In the genomic region with DNA sequence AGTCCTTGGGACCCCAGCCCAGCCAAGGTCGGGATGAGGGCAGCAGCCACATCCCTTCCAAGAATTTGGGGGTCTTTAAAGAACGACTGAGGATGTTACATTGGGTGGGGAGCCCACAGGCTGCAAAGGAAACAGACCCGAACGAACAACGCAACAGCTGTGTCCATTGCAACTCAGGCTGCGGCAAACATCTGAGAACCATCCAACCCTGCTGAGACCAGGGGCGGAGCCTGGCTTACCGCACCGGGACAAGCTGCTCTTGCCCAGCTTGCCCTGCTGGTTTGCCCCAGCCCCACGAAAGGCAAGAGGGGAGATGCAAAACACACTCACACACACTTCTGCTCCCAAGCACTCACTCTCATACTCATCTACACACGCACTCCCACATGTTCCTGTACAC, we compare ENCODE assay signal across 27 cellular contexts. TPM values are rescaled to one million over a fixed set of nuclear protein-coding genes. Genes with fewer than 3 reads are reported as not detected.
DNase-seq lines count a peak whose midpoint lies in the region; ATAC-seq and TF ChIP-seq lines count a peak whose summit lies in the region.
"Had no signal": no experiment of that assay in that cellular context is flagged by ENCODE, and none has a peak within 500 bp of the region (broad histone marks: within the 10 kb centered on the region; RNA-seq: fewer than 3 reads in every experiment).

No MANE protein-coding gene starts in this region.

- CTCF ChIA-PET in CD8-positive, alpha-beta memory T cell (lab: Charles Lee), result no interaction called here

- intact Hi-C loops in breast epithelium (cut with DNase I; ENCODE audit: low total_unique reads) (no loop called here), spleen (cut with DNase I; ENCODE audit: low total_unique reads) (no loop called here)

- H3K9me3 Mint-ChIP-seq in CD8-positive, alpha-beta memory T cell, result peaks cover 0 to 3% (median 2%) of the 10 kb centered on the region in 5 donors
- H3K9me3 Mint-ChIP-seq: activated naive CD8-positive, alpha-beta T cell treated with anti-CD3 and anti-CD28 coated beads for 36 hours; mesothelial cell of epicardium had no signal

- no peaks in the 10 kb centered on the region for H3K4me1 Mint-ChIP-seq in CD8-positive, alpha-beta memory T cell
- H3K4me1 Mint-ChIP-seq: activated naive CD8-positive, alpha-beta T cell treated with anti-CD3 and anti-CD28 coated beads for 36 hours; mesothelial cell of epicardium; naive thymus-derived CD8-positive, alpha-beta T cell had no signal

- H3K9me3 ChIP-seq in breast epithelium (no peaks in the 10 kb centered on the region), RWPE2 (ENCODE audit: severe bottlenecking) (no peaks in the 10 kb centered on the region), spleen (peaks cover 0 to 8% (median 0%) of the 10 kb centered on the region in 8 donors)
- H3K9me3 ChIP-seq in CD8-positive, alpha-beta memory T cell (ENCODE audit: low read length), result no peaks in the 10 kb centered on the region
- H3K9me3 ChIP-seq: ascending aorta, heart left ventricle, left ventricle myocardium inferior, thoracic aorta had no signal

- POLR2A ChIA-PET in CD8-positive, alpha-beta memory T cell (lab: Charles Lee), result no interaction called here

- peak; percentile 73 to 80 for DNase-seq in T47D (ENCODE audit: low read depth in 1 of 2, low spot score in 1 of 2)
- no peak for DNase-seq in breast epithelium (ENCODE audit: low spot score in 2 of 2)
- no peak for DNase-seq in RWPE2 (ENCODE audit: low spot score)
- peak; percentile 39 for DNase-seq in iris pigment epithelial cell (ENCODE audit: low read depth)
- peak; percentile 45 for DNase-seq in spleen
- no peak for DNase-seq in NCI-H1105 (lab: John Stamatoyannopoulos, UW)
- no peak for DNase-seq in CD8-positive, alpha-beta memory T cell
- DNase-seq: activated CD4-positive, CD25-positive, alpha-beta regulatory T cell treated with anti-CD3 and anti-CD28 coated beads, Interleukin-2, amount 50 U/mL, for 72 hours; activated CD8-positive, alpha-beta T cell treated with anti-CD3 and anti-CD28 coated beads for 36 hours; activated naive CD8-positive, alpha-beta T cell treated with anti-CD3 and anti-CD28 coated beads for 36 hours; BE2C; heart left ventricle; left ventricle myocardium inferior; MV-4-11; naive thymus-derived CD8-positive, alpha-beta T cell; NCI-H1694 treated with DMSO at 0.1 percent for 48 hours; NCI-H69; OCI-M1; retina; SHP77 treated with DMSO at 0.1 percent for 48 hours; stimulated activated naive CD4-positive, alpha-beta T cell treated with Interleukin-2 at 50 U/mL for 16 hours; SW 1271 had no signal

- H3K36me3 ChIP-seq in breast epithelium, result no peaks in the 10 kb centered on the region
- no peaks in the 10 kb centered on the region for H3K36me3 ChIP-seq in RWPE2 (ENCODE audit: low read depth)
- no peaks in the 10 kb centered on the region for H3K36me3 ChIP-seq in spleen
- no peaks in the 10 kb centered on the region for H3K36me3 ChIP-seq in CD8-positive, alpha-beta memory T cell (ENCODE audit: insufficient read depth, low read length)
- H3K36me3 ChIP-seq: ascending aorta, BE2C, heart left ventricle, left ventricle myocardium inferior, thoracic aorta had no signal

- ATAC-seq in RWPE2 (ENCODE audit: low read depth) (peak; percentile 42), GM19351 (IDR thresholded peaks at IDR 0.05; ENCODE audit: unreplicated experiment) (no peak)
- ATAC-seq: activated CD8-positive, alpha-beta T cell treated with anti-CD3 and anti-CD28 coated beads for 36 hours; naive thymus-derived CD8-positive, alpha-beta T cell had no signal

- H3K27ac Mint-ChIP-seq in CD8-positive, alpha-beta memory T cell, result no peak overlapping the region
- H3K27ac Mint-ChIP-seq: activated CD8-positive, alpha-beta T cell treated with anti-CD3 and anti-CD28 coated beads for 36 hours; activated naive CD8-positive, alpha-beta T cell treated with anti-CD3 and anti-CD28 coated beads for 36 hours; mesothelial cell of epicardium; naive thymus-derived CD8-positive, alpha-beta T cell had no signal

- TF ChIP-seq CTCF in breast epithelium (IDR thresholded peaks at IDR 0.05) (no peak), RWPE2 (IDR thresholded peaks at IDR 0.05; ENCODE audit: poor library complexity, severe bottlenecking) (no peak), spleen (IDR thresholded peaks at IDR 0.05 in 8 of 11, conservative IDR thresholded peaks at IDR 0.05 in 3 of 11) (no peak)

- H3K27ac ChIP-seq in breast epithelium (no peak overlapping the region), RWPE2 (ENCODE audit: poor library complexity, severe bottlenecking) (no peak overlapping the region), spleen (no peak overlapping the region)
- H3K27ac ChIP-seq in CD8-positive, alpha-beta memory T cell (ENCODE audit: low read depth, low read length), result no peak overlapping the region
- H3K27ac ChIP-seq: ascending aorta, epithelial cell of prostate, heart left ventricle, left ventricle myocardium inferior, thoracic aorta had no signal

- in situ Hi-C loops in T47D (cut with HindIII; ENCODE audit: low pct_unique_long_range_greater_than_20kb, low sequenced_read_pairs), result no loop called here

- TF ChIP-seq POLR2A in breast epithelium (IDR thresholded peaks at IDR 0.05) (no peak), spleen (IDR thresholded peaks at IDR 0.05) (no peak)

- no peak overlapping the region for H3K4me3 ChIP-seq in breast epithelium
- H3K4me3 ChIP-seq in RWPE2 (ENCODE audit: severe bottlenecking), result no peak overlapping the region
- no peak overlapping the region for H3K4me3 ChIP-seq in spleen
- H3K4me3 ChIP-seq in CD8-positive, alpha-beta memory T cell (ENCODE audit: low read length), result no peak overlapping the region
- H3K4me3 ChIP-seq: ascending aorta, heart left ventricle, left ventricle myocardium inferior, thoracic aorta had no signal

- H3K4me1 ChIP-seq in breast epithelium (no peaks in the 10 kb centered on the region), RWPE2 (ENCODE audit: insufficient read depth, poor library complexity, severe bottlenecking) (no peaks in the 10 kb centered on the region), spleen (no peaks in the 10 kb centered on the region)
- H3K4me1 ChIP-seq in CD8-positive, alpha-beta memory T cell (ENCODE audit: insufficient read depth, low read length), result no peaks in the 10 kb centered on the region
- H3K4me1 ChIP-seq: ascending aorta, BE2C, heart left ventricle, left ventricle myocardium inferior had no signal

- H3K4me3 Mint-ChIP-seq in CD8-positive, alpha-beta memory T cell, result no peak overlapping the region
- H3K4me3 Mint-ChIP-seq: activated CD8-positive, alpha-beta T cell treated with anti-CD3 and anti-CD28 coated beads for 36 hours; activated naive CD8-positive, alpha-beta T cell treated with anti-CD3 and anti-CD28 coated beads for 36 hours; mesothelial cell of epicardium; naive thymus-derived CD8-positive, alpha-beta T cell had no signal

- WGBS in spleen, 5 donors, result 42 to 54% (median 50%) methylated on average over 10 to 11 of the region's 11 CpGs

- peaks cover 0 to 6% (median 5%) of the 10 kb centered on the region in 3 donors for H3K36me3 Mint-ChIP-seq in CD8-positive, alpha-beta memory T cell
- H3K36me3 Mint-ChIP-seq: activated naive CD8-positive, alpha-beta T cell treated with anti-CD3 and anti-CD28 coated beads for 36 hours; mesothelial cell of epicardium had no signal

- peaks cover 0 to 18% of the 10 kb centered on the region in 2 donors for H3K27me3 ChIP-seq in breast epithelium
- peaks cover 23% of the 10 kb centered on the region for H3K27me3 ChIP-seq in RWPE2 (ENCODE audit: insufficient read depth, poor library complexity, severe bottlenecking)
- H3K27me3 ChIP-seq in spleen (replicated peaks in 1 of 7), result peaks cover 0 to 25% (median 0%) of the 10 kb centered on the region in 7 donors
- H3K27me3 ChIP-seq in CD8-positive, alpha-beta memory T cell (ENCODE audit: insufficient read depth, low read length, poor library complexity, severe bottlenecking), result peaks cover 3% of the 10 kb centered on the region
- H3K27me3 ChIP-seq: ascending aorta had no signal

- peaks cover 2 to 16% of the 10 kb centered on the region in 2 donors for H3K27me3 Mint-ChIP-seq in CD8-positive, alpha-beta memory T cell

RNA-seq across cellular contexts. Expression of a gene that starts 21.5 kb away (rescaled TPM):
- 10 to 100 TPM; 11.1 to 13.0 (median 12.7) TPM for total RNA-seq in breast epithelium
- total RNA-seq in spleen, result 10 to 100 TPM; 15.5 to 28.3 (median 18.6) TPM
- polyA plus RNA-seq in spleen, result 1 to 10 TPM; 4.3 to 7.2 (median 4.4) TPM
- 10 to 100 TPM; 20.5 to 21.0 TPM for total RNA-seq in CD8-positive, alpha-beta memory T cell
- 1.4 TPM for polyA plus RNA-seq in CD8-positive, alpha-beta memory T cell

RNA-seq across cellular contexts. Expression of a gene that starts 35.0 kb away (rescaled TPM):
- total RNA-seq in breast epithelium, result 10 to 100 TPM; 20.6 to 26.5 (median 25.6) TPM
- 10 to 100 TPM; 17.6 to 37.6 (median 31.9) TPM for total RNA-seq in spleen
- 10 to 100 TPM; 14.0 to 20.1 (median 15.0) TPM for polyA plus RNA-seq in spleen
- total RNA-seq in CD8-positive, alpha-beta memory T cell, result 10 to 100 TPM; 35.8 to 36.4 TPM
- polyA plus RNA-seq in CD8-positive, alpha-beta memory T cell, result 1.1 TPM

RNA-seq across cellular contexts. Expression of a gene that starts 56.0 kb away (rescaled TPM):
- total RNA-seq in breast epithelium (100 to 1,000 TPM; 200 to 579 (median 380) TPM), spleen (100 to 1,000 TPM; 157 to 247 (median 180) TPM)
- 100 to 1,000 TPM; 178 to 281 (median 235) TPM for polyA plus RNA-seq in spleen
- 100 to 1,000 TPM; 447 to 464 TPM for total RNA-seq in CD8-positive, alpha-beta memory T cell
- polyA plus RNA-seq in CD8-positive, alpha-beta memory T cell, result 459 TPM

RNA-seq across cellular contexts. Expression of a gene that starts 56.3 kb away (rescaled TPM):
- 10 to 100 TPM; 12.5 to 18.4 (median 14.4) TPM for total RNA-seq in breast epithelium
- 10 to 100 TPM; 13.0 to 18.6 (median 14.3) TPM for total RNA-seq in spleen
- 10 to 100 TPM in 1 of 3 donors, 1 to 10 TPM in 2; 6.7 to 11.0 (median 8.4) TPM for polyA plus RNA-seq in spleen
- 10 to 100 TPM; 16.9 to 18.5 TPM for total RNA-seq in CD8-positive, alpha-beta memory T cell
- polyA plus RNA-seq in CD8-positive, alpha-beta memory T cell, result 0.86 TPM

Comparison
In these comparisons a context has a peak if more than half of its experiments do, and no peak if none do; other contexts are left out.
1. DNase-seq: peak in T47D (2 of 2), iris pigment epithelial cell (single experiment) and spleen (single experiment); none in breast epithelium (0 of 2), RWPE2 (single experiment), NCI-H1105 (single experiment) and CD8-positive, alpha-beta memory T cell (0 of 5).